Comparison of ENCODE assay signal across 1 cellular context in the genomic region with DNA sequence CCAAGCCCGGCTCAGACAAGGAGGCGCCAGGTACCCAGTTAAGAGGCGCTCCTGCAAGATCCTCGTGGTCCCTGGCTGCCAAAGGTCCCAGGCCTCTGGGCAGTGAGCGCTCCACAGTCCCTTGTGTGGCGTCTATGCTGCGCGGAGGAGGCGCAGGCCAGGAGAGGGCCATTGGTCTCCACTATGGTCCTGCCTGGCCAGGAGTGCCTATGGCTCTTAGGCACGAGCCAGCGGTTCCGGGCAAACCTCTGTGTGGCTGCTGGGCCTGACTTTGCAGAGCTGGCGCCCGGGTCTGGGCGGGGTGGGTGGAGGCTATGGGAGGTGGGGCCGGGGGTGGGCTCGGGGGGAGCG.
TF ChIP-seq lines count a peak whose summit lies in the region.

No MANE protein-coding gene starts in this region.

TF ChIP-seq in HepG2, 621 proteins besides CTCF, POLR2A, EP300 and RAD21 (continued from another document):
- TF ChIP-seq, protein P1, sequence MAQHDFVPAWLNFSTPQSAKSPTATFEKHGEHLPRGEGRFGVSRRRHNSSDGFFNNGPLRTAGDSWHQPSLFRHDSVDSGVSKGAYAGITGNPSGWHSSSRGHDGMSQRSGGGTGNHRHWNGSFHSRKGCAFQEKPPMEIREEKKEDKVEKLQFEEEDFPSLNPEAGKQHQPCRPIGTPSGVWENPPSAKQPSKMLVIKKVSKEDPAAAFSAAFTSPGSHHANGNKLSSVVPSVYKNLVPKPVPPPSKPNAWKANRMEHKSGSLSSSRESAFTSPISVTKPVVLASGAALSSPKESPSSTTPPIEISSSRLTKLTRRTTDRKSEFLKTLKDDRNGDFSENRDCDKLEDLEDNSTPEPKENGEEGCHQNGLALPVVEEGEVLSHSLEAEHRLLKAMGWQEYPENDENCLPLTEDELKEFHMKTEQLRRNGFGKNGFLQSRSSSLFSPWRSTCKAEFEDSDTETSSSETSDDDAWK (CRISPR knock-in tag; IDR thresholded peaks at IDR 0.05), result no peak
- TF ChIP-seq TEAD2 (CRISPR knock-in tag; IDR thresholded peaks at IDR 0.05), result no peak
